30 cellular contexts compared by ENCODE assay signal in the genomic region with DNA sequence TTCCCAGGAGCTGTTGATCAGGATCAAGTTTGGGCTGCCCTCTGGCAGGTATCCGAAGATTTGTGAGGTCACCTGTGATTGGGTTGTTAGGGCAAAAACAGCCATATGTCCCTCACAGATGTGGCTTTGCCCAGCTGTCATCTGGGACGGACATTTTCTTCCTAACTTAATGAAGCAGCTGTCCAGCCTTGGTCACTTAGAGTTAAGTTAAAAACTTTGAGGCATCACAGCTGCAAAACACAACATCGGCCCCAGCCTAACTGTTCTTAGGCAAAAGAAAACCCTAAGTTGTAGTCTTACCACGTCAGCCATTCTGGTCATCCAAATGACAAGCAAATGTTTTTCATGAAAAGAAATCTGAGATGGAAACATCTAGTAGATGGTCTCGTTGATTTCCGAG.
"Had no signal": no experiment of that assay in that cellular context is flagged by ENCODE, and none has a peak within 500 bp of the region (broad histone marks: within the 10 kb centered on the region; RNA-seq: fewer than 3 reads in every experiment).

No MANE protein-coding gene starts in this region.

- ATAC-seq: activated CD4-positive, alpha-beta T cell treated with anti-CD3 and anti-CD28 coated beads for 36 hours; activated CD8-positive, alpha-beta memory T cell treated with anti-CD3 and anti-CD28 coated beads, Interleukin-2, amount 10 ng/mL, durations not matched to agents 7 days and 5 days; activated CD8-positive, alpha-beta T cell treated with anti-CD3 and anti-CD28 coated beads, Interleukin-2, amount 10 ng/mL, durations not matched to agents 7 days and 5 days; activated naive CD8-positive, alpha-beta T cell treated with anti-CD3 and anti-CD28 coated beads, Interleukin-2, amount 50 U/mL, for 24 hours; gastrocnemius medialis; left colon; lower lobe of right lung; right lobe of liver; stimulated activated naive CD8-positive, alpha-beta T cell treated with anti-CD3 and anti-CD28 coated beads, Interleukin-15, Interleukin-2, amounts not matched to agents 100 U/mL and 50 U/mL, for 24 hours; T-cell had no signal

- DNase-seq: activated B cell treated with CpG ODN at 0.5 μM for 24 hours; activated CD4-positive, alpha-beta T cell treated with anti-CD3 and anti-CD28 coated beads for 36 hours; activated CD8-positive, alpha-beta memory T cell treated with anti-CD3 and anti-CD28 coated beads, Interleukin-2, amount 10 ng/mL, durations not matched to agents 7 days and 5 days; activated CD8-positive, alpha-beta T cell treated with anti-CD3 and anti-CD28 coated beads, Interleukin-2, amount 10 ng/mL, durations not matched to agents 7 days and 5 days; activated naive CD8-positive, alpha-beta T cell treated with anti-CD3 and anti-CD28 coated beads, Interleukin-2, amount 50 U/mL, for 24 hours; activated T-cell treated with anti-CD3 and anti-CD28 coated beads, Interleukin-2, amount 50 U/mL, for 48 hours; amygdala; effector CD8-positive, alpha-beta T cell; gastrocnemius medialis; glutamatergic neuron; hypothalamus; immature natural killer cell; kidney; left colon; lower lobe of right lung; mesendoderm; nephron progenitor cell; right lobe of liver; stimulated activated CD4-positive, alpha-beta T cell treated with anti-CD3 and anti-CD28 coated beads, Interleukin-12 subunit alpha, Interleukin-12 subunit beta, amount 100 ng/mL, for 4 hours; stimulated activated CD4-positive, alpha-beta T cell treated with anti-CD3 and anti-CD28 coated beads, Interleukin-4, amount 100 ng/mL, for 1 hour; stimulated activated naive CD8-positive, alpha-beta T cell treated with anti-CD3 and anti-CD28 coated beads, Interleukin-15, Interleukin-2, amounts not matched to agents 100 U/mL and 50 U/mL, for 24 hours; T-cell; uterus had no signal

- H3K4me1 Mint-ChIP-seq: activated B cell treated with CpG ODN at 0.5 μM for 24 hours; activated CD4-positive, alpha-beta T cell treated with anti-CD3 and anti-CD28 coated beads for 36 hours; activated CD8-positive, alpha-beta memory T cell treated with anti-CD3 and anti-CD28 coated beads, Interleukin-2, amount 10 ng/mL, durations not matched to agents 7 days and 5 days; activated naive CD4-positive, alpha-beta T cell treated with anti-CD3 and anti-CD28 coated beads, Interleukin-2, amount 50 U/mL, for 24 hours; activated naive CD8-positive, alpha-beta T cell treated with anti-CD3 and anti-CD28 coated beads, Interleukin-2, amount 50 U/mL, for 24 hours; immature natural killer cell; nephron progenitor cell; T-cell had no signal

- H3K4me3 ChIP-seq: gastrocnemius medialis, lower lobe of right lung, right lobe of liver, skin epidermis, uterus had no signal

- H3K27ac ChIP-seq: epithelial cell of prostate, gastrocnemius medialis, lower lobe of right lung, neutrophil, right lobe of liver, skin epidermis had no signal

- H3K36me3 ChIP-seq: gastrocnemius medialis, lower lobe of right lung, neutrophil, right lobe of liver, uterus had no signal

- H3K9me3 ChIP-seq: gastrocnemius medialis, lower lobe of right lung, neutrophil, right lobe of liver, uterus had no signal

- H3K4me1 ChIP-seq: gastrocnemius medialis, lower lobe of right lung, right lobe of liver had no signal

- H3K27me3 Mint-ChIP-seq: activated B cell treated with CpG ODN at 0.5 μM for 24 hours; activated CD8-positive, alpha-beta memory T cell treated with anti-CD3 and anti-CD28 coated beads, Interleukin-2, amount 10 ng/mL, durations not matched to agents 7 days and 5 days; activated naive CD4-positive, alpha-beta T cell treated with anti-CD3 and anti-CD28 coated beads, Interleukin-2, amount 50 U/mL, for 24 hours; T-cell had no signal

- H3K27ac Mint-ChIP-seq: activated B cell treated with CpG ODN at 0.5 μM for 24 hours; activated CD4-positive, alpha-beta T cell treated with anti-CD3 and anti-CD28 coated beads for 36 hours; activated CD8-positive, alpha-beta memory T cell treated with anti-CD3 and anti-CD28 coated beads, Interleukin-2, amount 10 ng/mL, durations not matched to agents 7 days and 5 days; activated CD8-positive, alpha-beta T cell treated with anti-CD3 and anti-CD28 coated beads, Interleukin-2, amount 10 ng/mL, durations not matched to agents 7 days and 5 days; activated naive CD4-positive, alpha-beta T cell treated with anti-CD3 and anti-CD28 coated beads, Interleukin-2, amount 50 U/mL, for 24 hours; activated naive CD8-positive, alpha-beta T cell treated with anti-CD3 and anti-CD28 coated beads, Interleukin-2, amount 50 U/mL, for 24 hours; activated T-helper 2 cell treated with anti-CD3 and anti-CD28 coated beads, Interferon-gamma antibody, Interleukin-2, Interleukin-4, amounts not matched to agents 10 μg/mL and 5 μg/mL and 100 μg/mL, durations not matched to agents 14 hours and 24 hours and 36 hours; immature natural killer cell; nephron progenitor cell; T-cell; T-helper 2 cell treated with Interferon-gamma antibody and Interleukin-4, amounts not matched to agents 5 μg/mL and 100 μg/mL, for 36 hours; type B pancreatic cell had no signal

- H3K27me3 ChIP-seq: gastrocnemius medialis, right lobe of liver, uterus had no signal

- H3K36me3 Mint-ChIP-seq: activated CD8-positive, alpha-beta memory T cell treated with anti-CD3 and anti-CD28 coated beads, Interleukin-2, amount 10 ng/mL, durations not matched to agents 7 days and 5 days; activated naive CD4-positive, alpha-beta T cell treated with anti-CD3 and anti-CD28 coated beads, Interleukin-2, amount 50 U/mL, for 24 hours; immature natural killer cell; T-cell had no signal

- H3K4me3 Mint-ChIP-seq: activated B cell treated with CpG ODN at 0.5 μM for 24 hours; activated CD4-positive, alpha-beta T cell treated with anti-CD3 and anti-CD28 coated beads for 36 hours; activated CD8-positive, alpha-beta memory T cell treated with anti-CD3 and anti-CD28 coated beads, Interleukin-2, amount 10 ng/mL, durations not matched to agents 7 days and 5 days; activated CD8-positive, alpha-beta T cell treated with anti-CD3 and anti-CD28 coated beads, Interleukin-2, amount 10 ng/mL, durations not matched to agents 7 days and 5 days; activated naive CD4-positive, alpha-beta T cell treated with anti-CD3 and anti-CD28 coated beads, Interleukin-2, amount 50 U/mL, for 24 hours; activated naive CD8-positive, alpha-beta T cell treated with anti-CD3 and anti-CD28 coated beads, Interleukin-2, amount 50 U/mL, for 24 hours; immature natural killer cell; nephron progenitor cell; T-cell; T-helper 2 cell treated with Interferon-gamma antibody and Interleukin-4, amounts not matched to agents 5 μg/mL and 100 μg/mL, for 36 hours; type B pancreatic cell had no signal
